In the genomic region with DNA sequence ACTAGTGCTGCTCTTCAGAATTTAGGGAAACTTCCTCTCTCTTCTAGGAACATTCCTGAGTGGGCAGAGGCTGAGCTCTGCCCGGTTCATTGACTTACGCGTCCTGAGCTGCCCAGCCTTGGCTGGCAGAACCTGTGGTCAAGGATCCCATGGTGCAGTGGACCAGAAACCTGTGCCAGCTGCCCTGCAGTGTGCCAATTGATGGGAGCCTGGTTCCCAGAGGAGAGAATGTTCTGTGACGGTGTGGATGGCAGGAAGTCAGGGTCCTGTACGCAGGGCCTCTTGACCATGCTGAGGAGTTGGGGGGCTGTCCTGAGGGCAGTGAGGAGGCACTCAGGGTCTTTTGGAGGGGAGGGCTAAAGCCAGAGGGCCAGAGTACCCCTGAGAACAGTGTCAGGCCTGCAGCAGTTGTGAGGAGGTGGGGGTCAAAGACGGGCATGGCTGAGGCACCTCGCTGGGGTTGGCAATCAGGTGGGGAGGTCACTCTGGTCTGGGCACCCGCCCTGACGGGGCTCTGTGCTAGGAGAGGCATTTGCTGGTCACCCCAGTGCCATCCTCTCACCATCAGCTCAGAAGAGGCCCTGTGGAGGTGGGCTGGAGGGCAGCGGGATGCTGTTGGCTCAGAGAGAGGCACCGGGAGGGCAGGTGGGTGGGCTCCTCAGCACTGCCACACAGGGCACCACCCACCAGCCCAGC, we compare ENCODE assay signal across 26 cellular contexts.
DNase-seq lines count a peak whose midpoint lies in the region; ATAC-seq and TF ChIP-seq lines count a peak whose summit lies in the region.
"Had no signal": no experiment of that assay in that cellular context is flagged by ENCODE, and none has a peak within 500 bp of the region (broad histone marks: within the 10 kb centered on the region; RNA-seq: fewer than 3 reads in every experiment).

No MANE protein-coding gene starts in this region.

- no peaks in the 10 kb centered on the region for H3K9me3 ChIP-seq in aorta (ENCODE audit: control insufficient read depth, low read length)
- H3K9me3 ChIP-seq: tibial nerve had no signal

- 55 to 59% methylated on average over 10 to 11 of the region's 11 CpGs for WGBS in aorta, 2 donors

- H3K9me3 Mint-ChIP-seq in activated naive CD8-positive, alpha-beta T cell treated with anti-CD3 and anti-CD28 coated beads, Interleukin-2, amount 10 ng/mL, durations not matched to agents 7 days and 5 days = no peaks in the 10 kb centered on the region
- H3K9me3 Mint-ChIP-seq in activated naive CD8-positive, alpha-beta T cell treated with anti-CD3 and anti-CD28 coated beads, Interleukin-2, amount 50 U/mL, for 24 hours = no peaks in the 10 kb centered on the region
- H3K9me3 Mint-ChIP-seq: CD4-positive, alpha-beta memory T cell; naive B cell; stimulated activated effector memory CD8-positive, alpha-beta T cell treated with anti-CD3 and anti-CD28 coated beads, Interleukin-12 subunit alpha, Interleukin-12 subunit beta, amount 100 ng/mL, for 72 hours had no signal

- POLR2A ChIA-PET in activated naive CD8-positive, alpha-beta T cell treated with anti-CD3 and anti-CD28 coated beads, Interleukin-2, amount 10 ng/mL, durations not matched to agents 7 days and 5 days (lab: Charles Lee) = interaction anchor here (0.5 kb wide), 1 partner anchor 92 kb away, joined by 3 read pairs; no protein-coding TSS in a partner anchor

- no peaks in the 10 kb centered on the region for H3K36me3 Mint-ChIP-seq in activated naive CD8-positive, alpha-beta T cell treated with anti-CD3 and anti-CD28 coated beads, Interleukin-2, amount 10 ng/mL, durations not matched to agents 7 days and 5 days
- no peaks in the 10 kb centered on the region for H3K36me3 Mint-ChIP-seq in activated naive CD8-positive, alpha-beta T cell treated with anti-CD3 and anti-CD28 coated beads, Interleukin-2, amount 50 U/mL, for 24 hours (ENCODE audit: low read depth)
- H3K36me3 Mint-ChIP-seq: activated naive CD8-positive, alpha-beta T cell; CD4-positive, alpha-beta memory T cell; naive B cell; stimulated activated effector memory CD8-positive, alpha-beta T cell treated with anti-CD3 and anti-CD28 coated beads, Interleukin-12 subunit alpha, Interleukin-12 subunit beta, amount 100 ng/mL, for 72 hours had no signal

- H3K27ac ChIP-seq in aorta (ENCODE audit: low read depth in 1 of 2, low read length in 2 of 2) = no peak overlapping the region
- H3K27ac ChIP-seq: brain microvascular endothelial cell, GM23248, PC-9, SK-N-MC, tibial nerve had no signal

- H3K27me3 ChIP-seq in aorta (ENCODE audit: control insufficient read depth in 1 of 2, insufficient read depth in 2 of 2, low read length in 1 of 2) = no peaks in the 10 kb centered on the region
- H3K27me3 ChIP-seq: brain microvascular endothelial cell, tibial nerve had no signal

- no peak overlapping the region for H3K4me3 ChIP-seq in aorta (ENCODE audit: low read length in 2 of 2)
- H3K4me3 ChIP-seq: GM23248, lung, PC-9, SK-N-MC, tibial nerve had no signal

- H3K27me3 Mint-ChIP-seq in activated naive CD8-positive, alpha-beta T cell treated with anti-CD3 and anti-CD28 coated beads, Interleukin-2, amount 10 ng/mL, durations not matched to agents 7 days and 5 days = peaks cover 8% of the 10 kb centered on the region
- peaks cover 3% of the 10 kb centered on the region for H3K27me3 Mint-ChIP-seq in activated naive CD8-positive, alpha-beta T cell treated with anti-CD3 and anti-CD28 coated beads, Interleukin-2, amount 50 U/mL, for 24 hours
- H3K27me3 Mint-ChIP-seq: activated CD4-positive, alpha-beta T cell treated with anti-CD3 and anti-CD28 coated beads for 36 hours had no signal

- no peak overlapping the region for H3K4me3 Mint-ChIP-seq in activated naive CD8-positive, alpha-beta T cell treated with anti-CD3 and anti-CD28 coated beads, Interleukin-2, amount 10 ng/mL, durations not matched to agents 7 days and 5 days
- no peak overlapping the region for H3K4me3 Mint-ChIP-seq in activated naive CD8-positive, alpha-beta T cell treated with anti-CD3 and anti-CD28 coated beads, Interleukin-2, amount 50 U/mL, for 24 hours
- H3K4me3 Mint-ChIP-seq: activated CD4-positive, alpha-beta T cell treated with anti-CD3 and anti-CD28 coated beads for 36 hours; activated naive CD8-positive, alpha-beta T cell; CD4-positive, alpha-beta memory T cell; naive B cell; stimulated activated effector memory CD8-positive, alpha-beta T cell treated with anti-CD3 and anti-CD28 coated beads, Interleukin-12 subunit alpha, Interleukin-12 subunit beta, amount 100 ng/mL, for 72 hours had no signal

- TF ChIP-seq CTCF in omental fat pad (IDR thresholded peaks at IDR 0.05) = no peak

- H3K4me1 ChIP-seq in aorta (ENCODE audit: control insufficient read depth in 1 of 2, insufficient read depth in 2 of 2, low read length in 2 of 2) = no peaks in the 10 kb centered on the region
- H3K4me1 ChIP-seq: tibial nerve had no signal

- no peaks in the 10 kb centered on the region for H3K4me1 Mint-ChIP-seq in activated naive CD8-positive, alpha-beta T cell treated with anti-CD3 and anti-CD28 coated beads, Interleukin-2, amount 10 ng/mL, durations not matched to agents 7 days and 5 days
- H3K4me1 Mint-ChIP-seq in activated naive CD8-positive, alpha-beta T cell treated with anti-CD3 and anti-CD28 coated beads, Interleukin-2, amount 50 U/mL, for 24 hours = no peaks in the 10 kb centered on the region
- H3K4me1 Mint-ChIP-seq: activated CD4-positive, alpha-beta T cell treated with anti-CD3 and anti-CD28 coated beads for 36 hours; CD4-positive, alpha-beta memory T cell; naive B cell; stimulated activated effector memory CD8-positive, alpha-beta T cell treated with anti-CD3 and anti-CD28 coated beads, Interleukin-12 subunit alpha, Interleukin-12 subunit beta, amount 100 ng/mL, for 72 hours had no signal

- peak; percentile 13 for DNase-seq in activated naive CD8-positive, alpha-beta T cell treated with anti-CD3 and anti-CD28 coated beads, Interleukin-2, amount 10 ng/mL, durations not matched to agents 7 days and 5 days
- no peak for DNase-seq in activated naive CD8-positive, alpha-beta T cell treated with anti-CD3 and anti-CD28 coated beads, Interleukin-2, amount 50 U/mL, for 24 hours
- DNase-seq in left cardiac atrium (no peak), omental fat pad (ENCODE audit: low spot score) (no peak), aorta (peak; percentile 18 to 51), cerebellar cortex (ENCODE audit: low spot score) (no peak), NCI-H1417 (lab: John Stamatoyannopoulos, UW) (no peak)
- DNase-seq: activated CD4-positive, alpha-beta T cell treated with anti-CD3 and anti-CD28 coated beads for 36 hours; brain microvascular endothelial cell; CD4-positive, alpha-beta memory T cell; dermis blood vessel endothelial cell; DMS79 treated with DMSO at 0.1 percent for 48 hours; erythroblast; GM23248; naive B cell; NCI-H1436 treated with DMSO at 0.1 percent for 48 hours; NCI-H2171 treated with DMSO at 0.1 percent for 48 hours; NCI-H774; PC-9; T-helper 9 cell had no signal

- intact Hi-C loops in left cardiac atrium (cut with DNase I) = no loop called here
- intact Hi-C loops in aorta (cut with DNase I) = no loop called here

- ATAC-seq in activated naive CD8-positive, alpha-beta T cell treated with anti-CD3 and anti-CD28 coated beads, Interleukin-2, amount 10 ng/mL, durations not matched to agents 7 days and 5 days (ENCODE audit: low read depth) = no peak
- no peak for ATAC-seq in activated naive CD8-positive, alpha-beta T cell treated with anti-CD3 and anti-CD28 coated beads, Interleukin-2, amount 50 U/mL, for 24 hours
- ATAC-seq in left cardiac atrium = peak; percentile 65 to 69
- peak; percentile 8 for ATAC-seq in omental fat pad (ENCODE audit: low FRiP score)
- peak; percentile 24 for ATAC-seq in aorta (ENCODE audit: low FRiP score)
- no peak for ATAC-seq in GM18517 (IDR thresholded peaks at IDR 0.05; ENCODE audit: unreplicated experiment)
- ATAC-seq: activated CD4-positive, alpha-beta T cell treated with anti-CD3 and anti-CD28 coated beads for 36 hours had no signal

- H3K36me3 ChIP-seq in aorta (ENCODE audit: control insufficient read depth in 1 of 2, insufficient read depth in 2 of 2, low read length in 1 of 2) = peaks cover 0 to 2% of the 10 kb centered on the region in 2 donors
- H3K36me3 ChIP-seq: brain microvascular endothelial cell had no signal

- H3K27ac Mint-ChIP-seq in activated naive CD8-positive, alpha-beta T cell treated with anti-CD3 and anti-CD28 coated beads, Interleukin-2, amount 10 ng/mL, durations not matched to agents 7 days and 5 days = no peak overlapping the region
- H3K27ac Mint-ChIP-seq in activated naive CD8-positive, alpha-beta T cell treated with anti-CD3 and anti-CD28 coated beads, Interleukin-2, amount 50 U/mL, for 24 hours = no peak overlapping the region
- H3K27ac Mint-ChIP-seq: activated CD4-positive, alpha-beta T cell treated with anti-CD3 and anti-CD28 coated beads for 36 hours; activated naive CD8-positive, alpha-beta T cell; CD4-positive, alpha-beta memory T cell; stimulated activated effector memory CD8-positive, alpha-beta T cell treated with anti-CD3 and anti-CD28 coated beads, Interleukin-12 subunit alpha, Interleukin-12 subunit beta, amount 100 ng/mL, for 72 hours had no signal

Comparison
In these comparisons a context has a peak if more than half of its experiments do, and no peak if none do; other contexts are left out.
1. DNase-seq: peak in activated naive CD8-positive, alpha-beta T cell treated with anti-CD3 and anti-CD28 coated beads, Interleukin-2, amount 10 ng/mL, durations not matched to agents 7 days and 5 days (single experiment) and aorta (2 of 2); none in activated naive CD8-positive, alpha-beta T cell treated with anti-CD3 and anti-CD28 coated beads, Interleukin-2, amount 50 U/mL, for 24 hours (single experiment), left cardiac atrium (single experiment), omental fat pad (single experiment), cerebellar cortex (single experiment) and NCI-H1417 (0 of 3).
2. ATAC-seq: peak in left cardiac atrium (2 of 2), omental fat pad (single experiment) and aorta (single experiment); none in activated naive CD8-positive, alpha-beta T cell treated with anti-CD3 and anti-CD28 coated beads, Interleukin-2, amount 10 ng/mL, durations not matched to agents 7 days and 5 days (single experiment), activated naive CD8-positive, alpha-beta T cell treated with anti-CD3 and anti-CD28 coated beads, Interleukin-2, amount 50 U/mL, for 24 hours (single experiment) and GM18517 (single experiment).